1 cellular context compared by ENCODE assay signal in the genomic region with DNA sequence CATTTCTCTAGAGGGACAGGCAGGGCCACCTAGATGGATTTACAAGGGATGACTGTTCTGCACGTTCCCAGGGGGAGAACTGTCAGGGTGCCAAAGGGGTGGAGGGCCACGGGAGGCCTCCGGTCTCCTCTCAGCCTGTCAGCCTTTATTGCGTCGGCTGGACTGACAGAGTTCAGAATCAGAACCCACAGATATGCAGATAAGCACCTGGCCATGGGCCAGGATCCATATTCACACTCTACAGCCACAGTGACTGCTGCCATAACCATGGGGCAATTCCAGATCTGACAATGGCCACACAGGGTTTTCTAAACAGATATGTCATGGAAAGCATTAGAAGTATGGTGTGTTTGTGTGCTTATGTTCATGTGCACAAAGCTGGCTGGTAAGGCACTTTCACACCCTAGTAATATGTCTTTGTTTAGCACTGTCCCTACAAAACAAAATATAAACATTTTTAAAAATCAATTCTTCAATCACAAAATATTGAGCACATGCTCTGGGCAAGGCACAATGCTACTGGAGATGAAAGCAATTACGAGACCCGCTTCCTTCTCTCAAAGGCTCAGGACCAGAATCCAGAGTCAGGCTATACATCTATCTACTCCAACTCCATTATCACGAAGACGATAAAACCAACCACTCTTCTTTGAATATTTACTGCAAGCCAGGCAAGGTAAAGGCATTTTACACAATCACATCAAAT.
TF ChIP-seq lines count a peak whose summit lies in the region.

No MANE protein-coding gene starts in this region.

TF ChIP-seq in HepG2, 621 proteins besides CTCF, POLR2A, EP300 and RAD21 (continued from another document and continues in another):
- TF ChIP-seq, protein P1, sequence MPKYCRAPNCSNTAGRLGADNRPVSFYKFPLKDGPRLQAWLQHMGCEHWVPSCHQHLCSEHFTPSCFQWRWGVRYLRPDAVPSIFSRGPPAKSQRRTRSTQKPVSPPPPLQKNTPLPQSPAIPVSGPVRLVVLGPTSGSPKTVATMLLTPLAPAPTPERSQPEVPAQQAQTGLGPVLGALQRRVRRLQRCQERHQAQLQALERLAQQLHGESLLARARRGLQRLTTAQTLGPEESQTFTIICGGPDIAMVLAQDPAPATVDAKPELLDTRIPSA (CRISPR knock-in tag; IDR thresholded peaks at IDR 0.05; ENCODE audit: borderline replicate concordance) = no peak
- peak; percentile 81 for TF ChIP-seq GFI1 (CRISPR knock-in tag; IDR thresholded peaks at IDR 0.05; ENCODE audit: borderline replicate concordance)
- TF ChIP-seq TAF1 (CRISPR knock-in tag; IDR thresholded peaks at IDR 0.05) = no peak; the same call in 1 of the 2 replicates
- TF ChIP-seq, protein P2, sequence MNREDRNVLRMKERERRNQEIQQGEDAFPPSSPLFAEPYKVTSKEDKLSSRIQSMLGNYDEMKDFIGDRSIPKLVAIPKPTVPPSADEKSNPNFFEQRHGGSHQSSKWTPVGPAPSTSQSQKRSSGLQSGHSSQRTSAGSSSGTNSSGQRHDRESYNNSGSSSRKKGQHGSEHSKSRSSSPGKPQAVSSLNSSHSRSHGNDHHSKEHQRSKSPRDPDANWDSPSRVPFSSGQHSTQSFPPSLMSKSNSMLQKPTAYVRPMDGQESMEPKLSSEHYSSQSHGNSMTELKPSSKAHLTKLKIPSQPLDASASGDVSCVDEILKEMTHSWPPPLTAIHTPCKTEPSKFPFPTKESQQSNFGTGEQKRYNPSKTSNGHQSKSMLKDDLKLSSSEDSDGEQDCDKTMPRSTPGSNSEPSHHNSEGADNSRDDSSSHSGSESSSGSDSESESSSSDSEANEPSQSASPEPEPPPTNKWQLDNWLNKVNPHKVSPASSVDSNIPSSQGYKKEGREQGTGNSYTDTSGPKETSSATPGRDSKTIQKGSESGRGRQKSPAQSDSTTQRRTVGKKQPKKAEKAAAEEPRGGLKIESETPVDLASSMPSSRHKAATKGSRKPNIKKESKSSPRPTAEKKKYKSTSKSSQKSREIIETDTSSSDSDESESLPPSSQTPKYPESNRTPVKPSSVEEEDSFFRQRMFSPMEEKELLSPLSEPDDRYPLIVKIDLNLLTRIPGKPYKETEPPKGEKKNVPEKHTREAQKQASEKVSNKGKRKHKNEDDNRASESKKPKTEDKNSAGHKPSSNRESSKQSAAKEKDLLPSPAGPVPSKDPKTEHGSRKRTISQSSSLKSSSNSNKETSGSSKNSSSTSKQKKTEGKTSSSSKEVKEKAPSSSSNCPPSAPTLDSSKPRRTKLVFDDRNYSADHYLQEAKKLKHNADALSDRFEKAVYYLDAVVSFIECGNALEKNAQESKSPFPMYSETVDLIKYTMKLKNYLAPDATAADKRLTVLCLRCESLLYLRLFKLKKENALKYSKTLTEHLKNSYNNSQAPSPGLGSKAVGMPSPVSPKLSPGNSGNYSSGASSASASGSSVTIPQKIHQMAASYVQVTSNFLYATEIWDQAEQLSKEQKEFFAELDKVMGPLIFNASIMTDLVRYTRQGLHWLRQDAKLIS (CRISPR knock-in tag; IDR thresholded peaks at IDR 0.05) = no peak
- TF ChIP-seq TOPORS (CRISPR knock-in tag; IDR thresholded peaks at IDR 0.05) = no peak
- no peak for TF ChIP-seq CC2D1A (CRISPR knock-in tag; IDR thresholded peaks at IDR 0.05)
- no peak for TF ChIP-seq CCAR2 (optimal IDR thresholded peaks at IDR 0.05; ENCODE audit: low read depth, low read length)
- TF ChIP-seq, protein P3, sequence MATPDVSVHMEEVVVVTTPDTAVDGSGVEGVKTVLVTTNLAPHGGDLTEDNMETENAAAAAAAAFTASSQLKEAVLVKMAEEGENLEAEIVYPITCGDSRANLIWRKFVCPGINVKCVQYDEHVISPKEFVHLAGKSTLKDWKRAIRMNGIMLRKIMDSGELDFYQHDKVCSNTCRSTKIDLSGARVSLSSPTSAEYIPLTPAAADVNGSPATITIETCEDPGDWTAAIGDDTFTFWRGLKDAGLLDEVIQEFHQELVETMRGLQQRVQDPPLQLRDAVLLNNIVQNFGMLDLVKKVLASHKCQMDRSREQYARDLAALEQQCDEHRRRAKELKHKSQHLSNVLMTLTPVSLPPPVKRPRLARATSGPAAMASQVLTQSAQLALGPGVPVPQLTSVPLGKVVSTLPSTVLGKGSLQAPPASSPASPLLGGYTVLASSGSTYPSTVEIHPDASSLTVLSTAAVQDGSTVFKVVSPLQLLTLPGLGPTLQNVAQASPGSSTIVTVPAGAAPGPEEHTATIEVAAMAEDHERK (CRISPR knock-in tag; IDR thresholded peaks at IDR 0.05; ENCODE audit: low read depth) = no peak
- no peak for TF ChIP-seq HMG20B (CRISPR knock-in tag; conservative IDR thresholded peaks at IDR 0.05)
- no peak for TF ChIP-seq DR1 (CRISPR knock-in tag; IDR thresholded peaks at IDR 0.05)
- no peak for TF ChIP-seq HNRNPLL (IDR thresholded peaks at IDR 0.05; ENCODE audit: low read depth, low read length, poor library complexity, severe bottlenecking)
- TF ChIP-seq, protein P4, sequence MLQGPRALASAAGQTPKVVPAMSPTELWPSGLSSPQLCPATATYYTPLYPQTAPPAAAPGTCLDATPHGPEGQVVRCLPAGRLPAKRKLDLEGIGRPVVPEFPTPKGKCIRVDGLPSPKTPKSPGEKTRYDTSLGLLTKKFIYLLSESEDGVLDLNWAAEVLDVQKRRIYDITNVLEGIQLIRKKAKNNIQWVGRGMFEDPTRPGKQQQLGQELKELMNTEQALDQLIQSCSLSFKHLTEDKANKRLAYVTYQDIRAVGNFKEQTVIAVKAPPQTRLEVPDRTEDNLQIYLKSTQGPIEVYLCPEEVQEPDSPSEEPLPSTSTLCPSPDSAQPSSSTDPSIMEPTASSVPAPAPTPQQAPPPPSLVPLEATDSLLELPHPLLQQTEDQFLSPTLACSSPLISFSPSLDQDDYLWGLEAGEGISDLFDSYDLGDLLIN (CRISPR knock-in tag; IDR thresholded peaks at IDR 0.05; ENCODE audit: borderline replicate concordance) = no peak
- TF ChIP-seq HDAC2 (CRISPR knock-in tag; IDR thresholded peaks at IDR 0.05) = peak; percentile 68
- TF ChIP-seq ZNF878 (CRISPR knock-in tag; IDR thresholded peaks at IDR 0.05) = 0 out of 2 replicates have a peak, but pooled peaks have one; percentile 20
- TF ChIP-seq, protein P5, sequence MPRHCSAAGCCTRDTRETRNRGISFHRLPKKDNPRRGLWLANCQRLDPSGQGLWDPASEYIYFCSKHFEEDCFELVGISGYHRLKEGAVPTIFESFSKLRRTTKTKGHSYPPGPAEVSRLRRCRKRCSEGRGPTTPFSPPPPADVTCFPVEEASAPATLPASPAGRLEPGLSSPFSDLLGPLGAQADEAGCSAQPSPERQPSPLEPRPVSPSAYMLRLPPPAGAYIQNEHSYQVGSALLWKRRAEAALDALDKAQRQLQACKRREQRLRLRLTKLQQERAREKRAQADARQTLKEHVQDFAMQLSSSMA (CRISPR knock-in tag; IDR thresholded peaks at IDR 0.05) = peak; percentile 82
- no peak for TF ChIP-seq ARID2 (CRISPR knock-in tag; IDR thresholded peaks at IDR 0.05; ENCODE audit: borderline replicate concordance)
- TF ChIP-seq, protein P6, sequence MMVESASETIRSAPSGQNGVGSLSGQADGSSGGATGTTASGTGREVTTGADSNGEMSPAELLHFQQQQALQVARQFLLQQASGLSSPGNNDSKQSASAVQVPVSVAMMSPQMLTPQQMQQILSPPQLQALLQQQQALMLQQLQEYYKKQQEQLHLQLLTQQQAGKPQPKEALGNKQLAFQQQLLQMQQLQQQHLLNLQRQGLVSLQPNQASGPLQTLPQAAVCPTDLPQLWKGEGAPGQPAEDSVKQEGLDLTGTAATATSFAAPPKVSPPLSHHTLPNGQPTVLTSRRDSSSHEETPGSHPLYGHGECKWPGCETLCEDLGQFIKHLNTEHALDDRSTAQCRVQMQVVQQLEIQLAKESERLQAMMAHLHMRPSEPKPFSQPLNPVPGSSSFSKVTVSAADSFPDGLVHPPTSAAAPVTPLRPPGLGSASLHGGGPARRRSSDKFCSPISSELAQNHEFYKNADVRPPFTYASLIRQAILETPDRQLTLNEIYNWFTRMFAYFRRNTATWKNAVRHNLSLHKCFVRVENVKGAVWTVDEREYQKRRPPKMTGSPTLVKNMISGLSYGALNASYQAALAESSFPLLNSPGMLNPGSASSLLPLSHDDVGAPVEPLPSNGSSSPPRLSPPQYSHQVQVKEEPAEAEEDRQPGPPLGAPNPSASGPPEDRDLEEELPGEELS (CRISPR knock-in tag; IDR thresholded peaks at IDR 0.05) = peak; percentile 72
- TF ChIP-seq, protein P7, sequence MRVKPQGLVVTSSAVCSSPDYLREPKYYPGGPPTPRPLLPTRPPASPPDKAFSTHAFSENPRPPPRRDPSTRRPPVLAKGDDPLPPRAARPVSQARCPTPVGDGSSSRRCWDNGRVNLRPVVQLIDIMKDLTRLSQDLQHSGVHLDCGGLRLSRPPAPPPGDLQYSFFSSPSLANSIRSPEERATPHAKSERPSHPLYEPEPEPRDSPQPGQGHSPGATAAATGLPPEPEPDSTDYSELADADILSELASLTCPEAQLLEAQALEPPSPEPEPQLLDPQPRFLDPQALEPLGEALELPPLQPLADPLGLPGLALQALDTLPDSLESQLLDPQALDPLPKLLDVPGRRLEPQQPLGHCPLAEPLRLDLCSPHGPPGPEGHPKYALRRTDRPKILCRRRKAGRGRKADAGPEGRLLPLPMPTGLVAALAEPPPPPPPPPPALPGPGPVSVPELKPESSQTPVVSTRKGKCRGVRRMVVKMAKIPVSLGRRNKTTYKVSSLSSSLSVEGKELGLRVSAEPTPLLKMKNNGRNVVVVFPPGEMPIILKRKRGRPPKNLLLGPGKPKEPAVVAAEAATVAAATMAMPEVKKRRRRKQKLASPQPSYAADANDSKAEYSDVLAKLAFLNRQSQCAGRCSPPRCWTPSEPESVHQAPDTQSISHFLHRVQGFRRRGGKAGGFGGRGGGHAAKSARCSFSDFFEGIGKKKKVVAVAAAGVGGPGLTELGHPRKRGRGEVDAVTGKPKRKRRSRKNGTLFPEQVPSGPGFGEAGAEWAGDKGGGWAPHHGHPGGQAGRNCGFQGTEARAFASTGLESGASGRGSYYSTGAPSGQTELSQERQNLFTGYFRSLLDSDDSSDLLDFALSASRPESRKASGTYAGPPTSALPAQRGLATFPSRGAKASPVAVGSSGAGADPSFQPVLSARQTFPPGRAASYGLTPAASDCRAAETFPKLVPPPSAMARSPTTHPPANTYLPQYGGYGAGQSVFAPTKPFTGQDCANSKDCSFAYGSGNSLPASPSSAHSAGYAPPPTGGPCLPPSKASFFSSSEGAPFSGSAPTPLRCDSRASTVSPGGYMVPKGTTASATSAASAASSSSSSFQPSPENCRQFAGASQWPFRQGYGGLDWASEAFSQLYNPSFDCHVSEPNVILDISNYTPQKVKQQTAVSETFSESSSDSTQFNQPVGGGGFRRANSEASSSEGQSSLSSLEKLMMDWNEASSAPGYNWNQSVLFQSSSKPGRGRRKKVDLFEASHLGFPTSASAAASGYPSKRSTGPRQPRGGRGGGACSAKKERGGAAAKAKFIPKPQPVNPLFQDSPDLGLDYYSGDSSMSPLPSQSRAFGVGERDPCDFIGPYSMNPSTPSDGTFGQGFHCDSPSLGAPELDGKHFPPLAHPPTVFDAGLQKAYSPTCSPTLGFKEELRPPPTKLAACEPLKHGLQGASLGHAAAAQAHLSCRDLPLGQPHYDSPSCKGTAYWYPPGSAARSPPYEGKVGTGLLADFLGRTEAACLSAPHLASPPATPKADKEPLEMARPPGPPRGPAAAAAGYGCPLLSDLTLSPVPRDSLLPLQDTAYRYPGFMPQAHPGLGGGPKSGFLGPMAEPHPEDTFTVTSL (CRISPR knock-in tag; IDR thresholded peaks at IDR 0.05; ENCODE audit: borderline replicate concordance) = no peak; the same call in 1 of the 2 replicates
- TF ChIP-seq, protein P8, sequence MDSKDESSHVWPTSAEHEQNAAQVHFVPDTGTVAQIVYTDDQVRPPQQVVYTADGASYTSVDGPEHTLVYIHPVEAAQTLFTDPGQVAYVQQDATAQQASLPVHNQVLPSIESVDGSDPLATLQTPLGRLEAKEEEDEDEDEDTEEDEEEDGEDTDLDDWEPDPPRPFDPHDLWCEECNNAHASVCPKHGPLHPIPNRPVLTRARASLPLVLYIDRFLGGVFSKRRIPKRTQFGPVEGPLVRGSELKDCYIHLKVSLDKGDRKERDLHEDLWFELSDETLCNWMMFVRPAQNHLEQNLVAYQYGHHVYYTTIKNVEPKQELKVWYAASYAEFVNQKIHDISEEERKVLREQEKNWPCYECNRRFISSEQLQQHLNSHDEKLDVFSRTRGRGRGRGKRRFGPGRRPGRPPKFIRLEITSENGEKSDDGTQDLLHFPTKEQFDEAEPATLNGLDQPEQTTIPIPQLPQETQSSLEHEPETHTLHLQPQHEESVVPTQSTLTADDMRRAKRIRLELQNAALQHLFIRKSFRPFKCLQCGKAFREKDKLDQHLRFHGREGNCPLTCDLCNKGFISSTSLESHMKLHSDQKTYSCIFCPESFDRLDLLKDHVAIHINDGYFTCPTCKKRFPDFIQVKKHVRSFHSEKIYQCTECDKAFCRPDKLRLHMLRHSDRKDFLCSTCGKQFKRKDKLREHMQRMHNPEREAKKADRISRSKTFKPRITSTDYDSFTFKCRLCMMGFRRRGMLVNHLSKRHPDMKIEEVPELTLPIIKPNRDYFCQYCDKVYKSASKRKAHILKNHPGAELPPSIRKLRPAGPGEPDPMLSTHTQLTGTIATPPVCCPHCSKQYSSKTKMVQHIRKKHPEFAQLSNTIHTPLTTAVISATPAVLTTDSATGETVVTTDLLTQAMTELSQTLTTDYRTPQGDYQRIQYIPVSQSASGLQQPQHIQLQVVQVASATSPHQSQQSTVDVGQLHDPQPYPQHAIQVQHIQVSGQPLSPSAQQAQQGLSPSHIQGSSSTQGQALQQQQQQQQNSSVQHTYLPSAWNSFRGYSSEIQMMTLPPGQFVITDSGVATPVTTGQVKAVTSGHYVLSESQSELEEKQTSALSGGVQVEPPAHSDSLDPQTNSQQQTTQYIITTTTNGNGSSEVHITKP (CRISPR knock-in tag; IDR thresholded peaks at IDR 0.05; ENCODE audit: low read depth) = peak; percentile 48; the same call in 1 of the 2 replicates
- TF ChIP-seq PITX1 (CRISPR knock-in tag; IDR thresholded peaks at IDR 0.05) = no peak
- no peak for TF ChIP-seq HDAC6 (IDR thresholded peaks at IDR 0.05; ENCODE audit: low read depth, low read length)
- no peak for TF ChIP-seq HNRNPUL1 (IDR thresholded peaks at IDR 0.05; ENCODE audit: low read depth, low read length)
- TF ChIP-seq ZNF138 (CRISPR knock-in tag; IDR thresholded peaks at IDR 0.05; ENCODE audit: low read depth) = no peak
- TF ChIP-seq, protein P9, sequence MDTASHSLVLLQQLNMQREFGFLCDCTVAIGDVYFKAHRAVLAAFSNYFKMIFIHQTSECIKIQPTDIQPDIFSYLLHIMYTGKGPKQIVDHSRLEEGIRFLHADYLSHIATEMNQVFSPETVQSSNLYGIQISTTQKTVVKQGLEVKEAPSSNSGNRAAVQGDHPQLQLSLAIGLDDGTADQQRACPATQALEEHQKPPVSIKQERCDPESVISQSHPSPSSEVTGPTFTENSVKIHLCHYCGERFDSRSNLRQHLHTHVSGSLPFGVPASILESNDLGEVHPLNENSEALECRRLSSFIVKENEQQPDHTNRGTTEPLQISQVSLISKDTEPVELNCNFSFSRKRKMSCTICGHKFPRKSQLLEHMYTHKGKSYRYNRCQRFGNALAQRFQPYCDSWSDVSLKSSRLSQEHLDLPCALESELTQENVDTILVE (CRISPR knock-in tag; IDR thresholded peaks at IDR 0.05) = no peak
- no peak for TF ChIP-seq ZNF883 (CRISPR knock-in tag; IDR thresholded peaks at IDR 0.05; ENCODE audit: not compliant biosample characterization)
- no peak for TF ChIP-seq ZNF577 (CRISPR knock-in tag; IDR thresholded peaks at IDR 0.05; ENCODE audit: borderline replicate concordance, low read depth)
- TF ChIP-seq AKAP8 (CRISPR knock-in tag; IDR thresholded peaks at IDR 0.05) = no peak
- TF ChIP-seq RBM22 (optimal IDR thresholded peaks at IDR 0.05; ENCODE audit: low read length) = no peak
- TF ChIP-seq ERF (CRISPR knock-in tag; IDR thresholded peaks at IDR 0.05) = no peak; the same call in 1 of the 2 replicates
- no peak for TF ChIP-seq ZNF629 (CRISPR knock-in tag; conservative IDR thresholded peaks at IDR 0.05)
- TF ChIP-seq HOXD1 (CRISPR knock-in tag; IDR thresholded peaks at IDR 0.05) = no peak
- TF ChIP-seq IKZF1 (IDR thresholded peaks at IDR 0.05) = no peak
- TF ChIP-seq ZNF263 (CRISPR knock-in tag; IDR thresholded peaks at IDR 0.05) = peak; percentile 74
